8 cellular contexts compared by ENCODE assay signal in genomic region chr13:31162151-31163008, GRCh38. TPM values are rescaled to one million over a fixed set of nuclear protein-coding genes. Genes with fewer than 3 reads are reported as not detected.
DNase-seq lines count a peak whose midpoint lies in the region; ATAC-seq and TF ChIP-seq lines count a peak whose summit lies in the region.

No MANE protein-coding gene starts in this region.

- peaks cover 45% of the 10 kb centered on the region for H3K36me3 Mint-ChIP-seq in Caco-2 (ENCODE audit: insufficient read depth, unreplicated experiment)
- H3K36me3 Mint-ChIP-seq in activated CD8-positive, alpha-beta memory T cell treated with anti-CD3 and anti-CD28 coated beads, Interleukin-2, amount 10 ng/mL, durations not matched to agents 7 days and 5 days, result peaks cover 16% of the 10 kb centered on the region
- H3K36me3 Mint-ChIP-seq in endodermal cell (ENCODE audit: low read depth), result peaks cover 16% of the 10 kb centered on the region

- H3K4me1 ChIP-seq in Caco-2, result peaks cover 22% of the 10 kb centered on the region
- H3K4me1 ChIP-seq in endodermal cell (ENCODE audit: control insufficient read depth, insufficient read depth, low read length), result no peaks in the 10 kb centered on the region
- peaks cover 2% of the 10 kb centered on the region for H3K4me1 ChIP-seq in mesendoderm (ENCODE audit: control insufficient read depth, low read depth, low read length)

- peaks cover 27% of the 10 kb centered on the region for H3K79me2 ChIP-seq in mesendoderm (ENCODE audit: control insufficient read depth, insufficient read depth, low read length)

- peak overlapping the region; percentile 79 for H4K8ac ChIP-seq in mesendoderm (ENCODE audit: low read depth, low read length)

- peak overlapping the region; percentile 97 for H3K27ac Mint-ChIP-seq in Caco-2 (ENCODE audit: unreplicated experiment)
- H3K27ac Mint-ChIP-seq in activated CD8-positive, alpha-beta memory T cell treated with anti-CD3 and anti-CD28 coated beads, Interleukin-2, amount 10 ng/mL, durations not matched to agents 7 days and 5 days, result peak overlapping the region; percentile 99
- peak overlapping the region; percentile 97 for H3K27ac Mint-ChIP-seq in endodermal cell

- H3K9me3 Mint-ChIP-seq in Caco-2 (ENCODE audit: unreplicated experiment), result no peaks in the 10 kb centered on the region
- no peaks in the 10 kb centered on the region for H3K9me3 Mint-ChIP-seq in activated CD8-positive, alpha-beta memory T cell treated with anti-CD3 and anti-CD28 coated beads, Interleukin-2, amount 10 ng/mL, durations not matched to agents 7 days and 5 days (ENCODE audit: low read depth)
- no peaks in the 10 kb centered on the region for H3K9me3 Mint-ChIP-seq in endodermal cell

- DNase-seq in Caco-2, result peak; percentile 96 to 99
- peak; percentile 97 for DNase-seq in HT1080 (ENCODE audit: low read depth)
- peak; percentile 99 to 100 for DNase-seq in NOMO-1 (lab: John Stamatoyannopoulos, UW; ENCODE audit: unreplicated experiment in 2 of 2)
- DNase-seq in activated CD8-positive, alpha-beta memory T cell treated with anti-CD3 and anti-CD28 coated beads, Interleukin-2, amount 10 ng/mL, durations not matched to agents 7 days and 5 days, result peak; percentile 99
- DNase-seq in endodermal cell, result peak; percentile 98
- DNase-seq in mesendoderm, result peak; percentile 99
- peak; percentile 91 for DNase-seq in stimulated activated CD8-positive, alpha-beta memory T cell treated with anti-CD3 and anti-CD28 coated beads, Interleukin-15, amount 100 ng/mL, for 1 hour (ENCODE audit: low read depth)

- H3K56ac ChIP-seq in mesendoderm (ENCODE audit: low read length), result peak overlapping the region; percentile 77

- H3K9ac ChIP-seq in endodermal cell (ENCODE audit: extremely low read depth, low read length, poor library complexity, severe bottlenecking) (peak overlapping the region; percentile 87), mesendoderm (ENCODE audit: low read length) (peak overlapping the region; percentile 59)

- peak; percentile 81 for ATAC-seq in GM21367 (IDR thresholded peaks at IDR 0.05; ENCODE audit: unreplicated experiment)
- peak; percentile 85 for ATAC-seq in activated CD8-positive, alpha-beta memory T cell treated with anti-CD3 and anti-CD28 coated beads, Interleukin-2, amount 10 ng/mL, durations not matched to agents 7 days and 5 days

- POLR2A ChIA-PET in Caco-2 (lab: Charles Lee), result no interaction called here

- H3K9me3 ChIP-seq in Caco-2 (no peaks in the 10 kb centered on the region), endodermal cell (ENCODE audit: control insufficient read depth, low read length) (no peaks in the 10 kb centered on the region)

- peaks cover 6% of the 10 kb centered on the region for H3K79me1 ChIP-seq in mesendoderm (ENCODE audit: low read length)

- H2BK120ac ChIP-seq in mesendoderm (ENCODE audit: low read depth, low read length), result no peak overlapping the region

- H3K27ac ChIP-seq in endodermal cell (ENCODE audit: low read depth, low read length) (peak overlapping the region; percentile 95), mesendoderm (ENCODE audit: low read depth, low read length) (no peak overlapping the region)

- no peak overlapping the region for H2BK5ac ChIP-seq in mesendoderm (ENCODE audit: low read length)

- peak overlapping the region; percentile 36 for H3K4ac ChIP-seq in mesendoderm (ENCODE audit: low read depth, low read length)

- H3K4me2 ChIP-seq in mesendoderm (ENCODE audit: low read length), result peak overlapping the region; percentile 79

- intact Hi-C loops in Caco-2 (cut with micrococcal nuclease; ENCODE audit: unreplicated experiment), result loop anchor here (1.0 to 5.0 kb wide), 3 partner anchors 10 to 1310 kb away; partner anchors contain the start of genes B3GLCT and UBL3

- no peak overlapping the region for H3K18ac ChIP-seq in mesendoderm (ENCODE audit: low read length)

- CTCF ChIA-PET in Caco-2 (lab: Charles Lee), result no interaction called here
- CTCF ChIA-PET in activated CD8-positive, alpha-beta memory T cell treated with anti-CD3 and anti-CD28 coated beads, Interleukin-2, amount 10 ng/mL, durations not matched to agents 7 days and 5 days (lab: Charles Lee), result interaction anchor here (1.1 to 2.5 kb wide), 3 partner anchors 38 to 118 kb away, joined by 3 to 11 read pairs (median 3); partner anchors contain the start of gene B3GLCT

- H2AK5ac ChIP-seq in mesendoderm (ENCODE audit: low read length), result no peak overlapping the region

- H3K36me3 ChIP-seq in Caco-2 (ENCODE audit: control insufficient read depth, insufficient read depth, low read length) (no peaks in the 10 kb centered on the region), endodermal cell (ENCODE audit: control insufficient read depth, insufficient read depth, low read length) (peaks cover 9% of the 10 kb centered on the region), mesendoderm (ENCODE audit: control insufficient read depth, insufficient read depth, low read length) (no peaks in the 10 kb centered on the region)

- H4K5ac ChIP-seq in mesendoderm (ENCODE audit: low read length), result no peak overlapping the region

- H3K4me1 Mint-ChIP-seq in Caco-2 (ENCODE audit: low read depth, unreplicated experiment) (peaks cover 20% of the 10 kb centered on the region), endodermal cell (peaks cover 24% of the 10 kb centered on the region)
- peaks cover 38% of the 10 kb centered on the region for H3K4me1 Mint-ChIP-seq in activated CD8-positive, alpha-beta memory T cell treated with anti-CD3 and anti-CD28 coated beads, Interleukin-2, amount 10 ng/mL, durations not matched to agents 7 days and 5 days

- H3K27me3 Mint-ChIP-seq in Caco-2 (ENCODE audit: insufficient read depth, unreplicated experiment) (no peaks in the 10 kb centered on the region), endodermal cell (ENCODE audit: insufficient read depth) (peaks cover 1% of the 10 kb centered on the region)
- no peaks in the 10 kb centered on the region for H3K27me3 Mint-ChIP-seq in activated CD8-positive, alpha-beta memory T cell treated with anti-CD3 and anti-CD28 coated beads, Interleukin-2, amount 10 ng/mL, durations not matched to agents 7 days and 5 days

- TSS peak; percentile 97 for BruUV-seq in Caco-2 (replicated peaks; lab: Mats Ljungman, UMichigan)

- H3K27me3 ChIP-seq in Caco-2 (replicated peaks; ENCODE audit: control insufficient read depth, insufficient read depth, low read length), result no peaks in the 10 kb centered on the region
- no peaks in the 10 kb centered on the region for H3K27me3 ChIP-seq in endodermal cell (ENCODE audit: control insufficient read depth, insufficient read depth, low read length, poor library complexity, severe bottlenecking)
- H3K27me3 ChIP-seq in mesendoderm (ENCODE audit: insufficient read depth, low read length, poor library complexity), result no peaks in the 10 kb centered on the region

- 4% methylated on average over 24 to 34 of the region's 34 CpGs for WGBS in endodermal cell (ENCODE audit: insufficient coverage in 1 of 2, insufficient read length in 1 of 2), 2 experiments
- no CpG with 5 or more reads among the region's 34 CpGs for WGBS in mesendoderm (ENCODE audit: extremely low coverage, insufficient coverage, low lambda C conversion rate)

- H3K4me3 ChIP-seq in Caco-2 (ENCODE audit: low read depth, low read length) (peak overlapping the region; percentile 91), endodermal cell (ENCODE audit: low read length) (peak overlapping the region; percentile 95), mesendoderm (ENCODE audit: low read length) (peak overlapping the region; percentile 42)

- TF ChIP-seq CTCF in Caco-2 (IDR thresholded peaks at IDR 0.05; ENCODE audit: insufficient read depth in 1 of 2, low read depth in 1 of 2, low read length in 1 of 2, severe bottlenecking in 1 of 2, unreplicated experiment in 1 of 2), result no peak
- no peak for TF ChIP-seq CTCF in endodermal cell (conservative IDR thresholded peaks at IDR 0.05)

- H3K4me3 Mint-ChIP-seq in Caco-2 (ENCODE audit: unreplicated experiment) (peak overlapping the region; percentile 98), endodermal cell (peak overlapping the region; percentile 96)
- H3K4me3 Mint-ChIP-seq in activated CD8-positive, alpha-beta memory T cell treated with anti-CD3 and anti-CD28 coated beads, Interleukin-2, amount 10 ng/mL, durations not matched to agents 7 days and 5 days, result peak overlapping the region; percentile 90

- H3K23ac ChIP-seq in mesendoderm (ENCODE audit: low read length), result no peak overlapping the region

- no peak overlapping the region for H2BK15ac ChIP-seq in mesendoderm (replicated peaks; ENCODE audit: low read depth)

RNA-seq across cellular contexts. Expression of gene HSPH1, which starts 0.7 kb away (rescaled TPM):
- total RNA-seq in Caco-2 (2022) (141 and 151 TPM in 2 replicates), endodermal cell (100 to 1,000 TPM in 1 of 2 donors, 10 to 100 TPM in 1; 88.0 to 120 TPM)
- 95.6 and 127 TPM in 2 replicates for total RNA-seq in HT1080 (2014; rRNA removed; shearing (Covaris generic))
- polyA plus RNA-seq in HT1080 (2015; cell fraction: cytosol; rRNA removed), result 59.8 and 71.2 TPM in 2 replicates
- polyA plus RNA-seq in HT1080 (2015; cell fraction: nucleus; rRNA removed), result 160 and 171 TPM in 2 replicates
- total RNA-seq in activated CD8-positive, alpha-beta memory T cell treated with anti-CD3 and anti-CD28 coated beads, Interleukin-2, amount 10 ng/mL, durations not matched to agents 7 days and 5 days, result 100 to 1,000 TPM; 141 to 202 TPM
- 58.8 TPM for polyA plus RNA-seq in endodermal cell (2013, experiment 1 of 2)
- 62.1 TPM for polyA plus RNA-seq in endodermal cell (2013, experiment 2 of 2)
- 120 TPM for polyA plus RNA-seq in mesendoderm (2013, experiment 1 of 2)
- 115 TPM for polyA plus RNA-seq in mesendoderm (2013, experiment 2 of 2)

RNA-seq across cellular contexts. Expression of gene B3GLCT, which starts 37.4 kb away (rescaled TPM):
- total RNA-seq in Caco-2 (2022), result 4.5 TPM in 2 replicates
- total RNA-seq in HT1080 (2014; rRNA removed; shearing (Covaris generic)), result 15.0 and 15.8 TPM in 2 replicates
- polyA plus RNA-seq in HT1080 (2015; cell fraction: cytosol; rRNA removed), result 10.5 and 11.1 TPM in 2 replicates
- polyA plus RNA-seq in HT1080 (2015; cell fraction: nucleus; rRNA removed), result 9.2 and 9.3 TPM in 2 replicates
- total RNA-seq in activated CD8-positive, alpha-beta memory T cell treated with anti-CD3 and anti-CD28 coated beads, Interleukin-2, amount 10 ng/mL, durations not matched to agents 7 days and 5 days, result 1 to 10 TPM; 4.2 to 4.9 TPM
- 10 to 100 TPM; 10.1 to 11.5 TPM for total RNA-seq in endodermal cell
- 15.2 TPM for polyA plus RNA-seq in endodermal cell (2013, experiment 1 of 2)
- polyA plus RNA-seq in endodermal cell (2013, experiment 2 of 2), result 13.8 TPM
- polyA plus RNA-seq in mesendoderm (2013, experiment 1 of 2), result 4.2 TPM
- 4.0 TPM for polyA plus RNA-seq in mesendoderm (2013, experiment 2 of 2)

Comparison
In these comparisons a context has a peak if more than half of its experiments do, and no peak if none do; other contexts are left out.
1. H3K4me3 ChIP-seq: peak in every context shown above with its lines; median percentile 95 in endodermal cell; 91 in Caco-2; 42 in mesendoderm.